24 cellular contexts compared by ENCODE assay signal in genomic region chr10:71040326-71040725, GRCh38.
"Had no signal": no experiment of that assay in that cellular context is flagged by ENCODE, and none has a peak within 500 bp of the region (broad histone marks: within the 10 kb centered on the region; RNA-seq: fewer than 3 reads in every experiment).

No MANE protein-coding gene starts in this region.

- H3K9me3 ChIP-seq: esophagus muscularis mucosa, left ventricle myocardium inferior, sigmoid colon, stomach, suprapubic skin, tibial nerve had no signal

- H3K27ac Mint-ChIP-seq: activated CD8-positive, alpha-beta T cell treated with anti-CD3 and anti-CD28 coated beads, Interleukin-2, amount 10 ng/mL, durations not matched to agents 7 days and 5 days; activated naive CD4-positive, alpha-beta T cell treated with anti-CD3 and anti-CD28 coated beads for 36 hours; activated T-helper 17 cell treated with anti-CD3 and anti-CD28 coated beads, Interleukin-2, amount 50 U/mL, for 72 hours; naive thymus-derived CD8-positive, alpha-beta T cell; progenitor cell of endocrine pancreas; stimulated activated memory B cell treated with anti-CD40 and anti-IgM and Interleukin-4, amounts not matched to agents 10 μg/mL and 1 μg/mL and 100 μg/mL, for 72 hours had no signal

- DNase-seq: activated CD4-positive, alpha-beta T cell treated with anti-CD3 and anti-CD28 coated beads, Interleukin-2, amount 50 U/mL, for 1 hour; activated CD4-positive, CD25-positive, alpha-beta regulatory T cell treated with anti-CD3 and anti-CD28 coated beads, Interleukin-2, amount 50 U/mL, for 72 hours; activated CD8-positive, alpha-beta T cell treated with anti-CD3 and anti-CD28 coated beads, Interleukin-2, amount 10 ng/mL, durations not matched to agents 7 days and 5 days; activated naive CD4-positive, alpha-beta T cell treated with anti-CD3 and anti-CD28 coated beads for 36 hours; activated T-cell treated with anti-CD3 and anti-CD28 coated beads, Interleukin-2, amount 50 U/mL, for 1 hour; amygdala; cerebellar nuclear complex; glutamatergic neuron; kidney glomerular epithelial cell; left ventricle myocardium inferior; naive thymus-derived CD8-positive, alpha-beta T cell; stimulated activated CD4-positive, alpha-beta T cell treated with anti-CD3 and anti-CD28 coated beads, Interleukin-15, amount 100 ng/mL, for 24 hours; stomach; WERI-Rb-1 had no signal

- H3K36me3 ChIP-seq: esophagus muscularis mucosa, left ventricle myocardium inferior, sigmoid colon, stomach, suprapubic skin, tibial nerve, WERI-Rb-1 had no signal

- H3K4me1 ChIP-seq: esophagus muscularis mucosa, stomach, suprapubic skin, tibial nerve had no signal

- H3K9me3 Mint-ChIP-seq: activated naive CD4-positive, alpha-beta T cell treated with anti-CD3 and anti-CD28 coated beads for 36 hours; activated T-helper 17 cell treated with anti-CD3 and anti-CD28 coated beads, Interleukin-2, amount 50 U/mL, for 72 hours; naive thymus-derived CD8-positive, alpha-beta T cell; stimulated activated memory B cell treated with anti-CD40 and anti-IgM and Interleukin-4, amounts not matched to agents 10 μg/mL and 1 μg/mL and 100 μg/mL, for 72 hours had no signal

- H3K4me1 Mint-ChIP-seq: naive thymus-derived CD8-positive, alpha-beta T cell; stimulated activated memory B cell treated with anti-CD40 and anti-IgM and Interleukin-4, amounts not matched to agents 10 μg/mL and 1 μg/mL and 100 μg/mL, for 72 hours had no signal

- H3K36me3 Mint-ChIP-seq: naive thymus-derived CD8-positive, alpha-beta T cell; stimulated activated memory B cell treated with anti-CD40 and anti-IgM and Interleukin-4, amounts not matched to agents 10 μg/mL and 1 μg/mL and 100 μg/mL, for 72 hours had no signal

- H3K4me3 Mint-ChIP-seq: activated CD8-positive, alpha-beta T cell treated with anti-CD3 and anti-CD28 coated beads, Interleukin-2, amount 10 ng/mL, durations not matched to agents 7 days and 5 days; activated naive CD4-positive, alpha-beta T cell treated with anti-CD3 and anti-CD28 coated beads for 36 hours; activated T-helper 17 cell treated with anti-CD3 and anti-CD28 coated beads, Interleukin-2, amount 50 U/mL, for 72 hours; naive thymus-derived CD8-positive, alpha-beta T cell; stimulated activated memory B cell treated with anti-CD40 and anti-IgM and Interleukin-4, amounts not matched to agents 10 μg/mL and 1 μg/mL and 100 μg/mL, for 72 hours had no signal

- ATAC-seq: activated CD8-positive, alpha-beta T cell treated with anti-CD3 and anti-CD28 coated beads, Interleukin-2, amount 10 ng/mL, durations not matched to agents 7 days and 5 days; naive thymus-derived CD8-positive, alpha-beta T cell; stimulated activated memory B cell treated with anti-CD40 and anti-IgM and Interleukin-4, amounts not matched to agents 10 μg/mL and 1 μg/mL and 100 μg/mL, for 72 hours had no signal

- H3K4me3 ChIP-seq: coronary artery, esophagus muscularis mucosa, hepatocyte, left ventricle myocardium inferior, sigmoid colon, smooth muscle cell, stomach, suprapubic skin, tibial nerve had no signal

- H3K27me3 ChIP-seq: hepatocyte, sigmoid colon, suprapubic skin, tibial nerve had no signal

- H3K27ac ChIP-seq: coronary artery, esophagus muscularis mucosa, hepatocyte, left ventricle myocardium inferior, sigmoid colon, stomach, suprapubic skin, tibial nerve, WERI-Rb-1 had no signal
